ENCODE assay signal across 1 cellular context in the genomic region with DNA sequence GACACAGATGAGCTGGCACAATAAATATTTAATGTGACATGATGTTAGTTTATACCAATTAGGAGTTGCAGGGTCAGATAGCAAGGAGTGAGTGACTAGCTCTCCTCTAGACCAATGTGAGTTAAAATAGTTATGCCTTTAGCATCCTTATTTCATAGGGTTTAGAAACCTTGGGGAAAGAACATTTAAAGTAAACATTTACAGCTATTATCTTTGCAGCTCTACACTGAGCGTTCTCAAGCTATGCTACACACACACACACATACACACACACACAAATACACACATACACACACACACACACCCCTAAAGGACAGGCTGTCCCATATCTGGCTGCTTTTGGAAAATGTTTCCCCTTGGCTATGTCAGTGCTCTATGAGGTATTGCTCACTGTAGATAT.
TF ChIP-seq lines count a peak whose summit lies in the region.

No MANE protein-coding gene starts in this region.

TF ChIP-seq in HepG2, 621 proteins besides CTCF, POLR2A, EP300 and RAD21 (continued from another document):
- TF ChIP-seq, protein P1, sequence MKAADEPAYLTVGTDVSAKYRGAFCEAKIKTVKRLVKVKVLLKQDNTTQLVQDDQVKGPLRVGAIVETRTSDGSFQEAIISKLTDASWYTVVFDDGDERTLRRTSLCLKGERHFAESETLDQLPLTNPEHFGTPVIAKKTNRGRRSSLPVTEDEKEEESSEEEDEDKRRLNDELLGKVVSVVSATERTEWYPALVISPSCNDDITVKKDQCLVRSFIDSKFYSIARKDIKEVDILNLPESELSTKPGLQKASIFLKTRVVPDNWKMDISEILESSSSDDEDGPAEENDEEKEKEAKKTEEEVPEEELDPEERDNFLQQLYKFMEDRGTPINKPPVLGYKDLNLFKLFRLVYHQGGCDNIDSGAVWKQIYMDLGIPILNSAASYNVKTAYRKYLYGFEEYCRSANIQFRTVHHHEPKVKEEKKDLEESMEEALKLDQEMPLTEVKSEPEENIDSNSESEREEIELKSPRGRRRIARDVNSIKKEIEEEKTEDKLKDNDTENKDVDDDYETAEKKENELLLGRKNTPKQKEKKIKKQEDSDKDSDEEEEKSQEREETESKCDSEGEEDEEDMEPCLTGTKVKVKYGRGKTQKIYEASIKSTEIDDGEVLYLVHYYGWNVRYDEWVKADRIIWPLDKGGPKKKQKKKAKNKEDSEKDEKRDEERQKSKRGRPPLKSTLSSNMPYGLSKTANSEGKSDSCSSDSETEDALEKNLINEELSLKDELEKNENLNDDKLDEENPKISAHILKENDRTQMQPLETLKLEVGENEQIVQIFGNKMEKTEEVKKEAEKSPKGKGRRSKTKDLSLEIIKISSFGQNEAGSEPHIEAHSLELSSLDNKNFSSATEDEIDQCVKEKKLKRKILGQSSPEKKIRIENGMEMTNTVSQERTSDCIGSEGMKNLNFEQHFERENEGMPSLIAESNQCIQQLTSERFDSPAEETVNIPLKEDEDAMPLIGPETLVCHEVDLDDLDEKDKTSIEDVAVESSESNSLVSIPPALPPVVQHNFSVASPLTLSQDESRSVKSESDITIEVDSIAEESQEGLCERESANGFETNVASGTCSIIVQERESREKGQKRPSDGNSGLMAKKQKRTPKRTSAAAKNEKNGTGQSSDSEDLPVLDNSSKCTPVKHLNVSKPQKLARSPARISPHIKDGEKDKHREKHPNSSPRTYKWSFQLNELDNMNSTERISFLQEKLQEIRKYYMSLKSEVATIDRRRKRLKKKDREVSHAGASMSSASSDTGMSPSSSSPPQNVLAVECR (CRISPR knock-in tag; IDR thresholded peaks at IDR 0.05; ENCODE audit: borderline replicate concordance), result no peak
- TF ChIP-seq ZNF724P (CRISPR knock-in tag; IDR thresholded peaks at IDR 0.05; ENCODE audit: borderline replicate concordance), result no peak
- TF ChIP-seq JUND (CRISPR knock-in tag; IDR thresholded peaks at IDR 0.05), result no peak
- TF ChIP-seq ZNF251 (CRISPR knock-in tag; IDR thresholded peaks at IDR 0.05), result no peak
- TF ChIP-seq ZKSCAN8 (CRISPR knock-in tag; IDR thresholded peaks at IDR 0.05; ENCODE audit: borderline replicate concordance), result no peak
- TF ChIP-seq ZNF232 (CRISPR knock-in tag; IDR thresholded peaks at IDR 0.05; ENCODE audit: borderline replicate concordance), result no peak
- TF ChIP-seq HMG20B (CRISPR knock-in tag; conservative IDR thresholded peaks at IDR 0.05), result no peak
- TF ChIP-seq, protein P2, sequence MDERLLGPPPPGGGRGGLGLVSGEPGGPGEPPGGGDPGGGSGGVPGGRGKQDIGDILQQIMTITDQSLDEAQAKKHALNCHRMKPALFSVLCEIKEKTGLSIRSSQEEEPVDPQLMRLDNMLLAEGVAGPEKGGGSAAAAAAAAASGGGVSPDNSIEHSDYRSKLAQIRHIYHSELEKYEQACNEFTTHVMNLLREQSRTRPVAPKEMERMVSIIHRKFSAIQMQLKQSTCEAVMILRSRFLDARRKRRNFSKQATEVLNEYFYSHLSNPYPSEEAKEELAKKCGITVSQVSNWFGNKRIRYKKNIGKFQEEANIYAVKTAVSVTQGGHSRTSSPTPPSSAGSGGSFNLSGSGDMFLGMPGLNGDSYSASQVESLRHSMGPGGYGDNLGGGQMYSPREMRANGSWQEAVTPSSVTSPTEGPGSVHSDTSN (CRISPR knock-in tag; IDR thresholded peaks at IDR 0.05), result no peak
- TF ChIP-seq, protein P3, sequence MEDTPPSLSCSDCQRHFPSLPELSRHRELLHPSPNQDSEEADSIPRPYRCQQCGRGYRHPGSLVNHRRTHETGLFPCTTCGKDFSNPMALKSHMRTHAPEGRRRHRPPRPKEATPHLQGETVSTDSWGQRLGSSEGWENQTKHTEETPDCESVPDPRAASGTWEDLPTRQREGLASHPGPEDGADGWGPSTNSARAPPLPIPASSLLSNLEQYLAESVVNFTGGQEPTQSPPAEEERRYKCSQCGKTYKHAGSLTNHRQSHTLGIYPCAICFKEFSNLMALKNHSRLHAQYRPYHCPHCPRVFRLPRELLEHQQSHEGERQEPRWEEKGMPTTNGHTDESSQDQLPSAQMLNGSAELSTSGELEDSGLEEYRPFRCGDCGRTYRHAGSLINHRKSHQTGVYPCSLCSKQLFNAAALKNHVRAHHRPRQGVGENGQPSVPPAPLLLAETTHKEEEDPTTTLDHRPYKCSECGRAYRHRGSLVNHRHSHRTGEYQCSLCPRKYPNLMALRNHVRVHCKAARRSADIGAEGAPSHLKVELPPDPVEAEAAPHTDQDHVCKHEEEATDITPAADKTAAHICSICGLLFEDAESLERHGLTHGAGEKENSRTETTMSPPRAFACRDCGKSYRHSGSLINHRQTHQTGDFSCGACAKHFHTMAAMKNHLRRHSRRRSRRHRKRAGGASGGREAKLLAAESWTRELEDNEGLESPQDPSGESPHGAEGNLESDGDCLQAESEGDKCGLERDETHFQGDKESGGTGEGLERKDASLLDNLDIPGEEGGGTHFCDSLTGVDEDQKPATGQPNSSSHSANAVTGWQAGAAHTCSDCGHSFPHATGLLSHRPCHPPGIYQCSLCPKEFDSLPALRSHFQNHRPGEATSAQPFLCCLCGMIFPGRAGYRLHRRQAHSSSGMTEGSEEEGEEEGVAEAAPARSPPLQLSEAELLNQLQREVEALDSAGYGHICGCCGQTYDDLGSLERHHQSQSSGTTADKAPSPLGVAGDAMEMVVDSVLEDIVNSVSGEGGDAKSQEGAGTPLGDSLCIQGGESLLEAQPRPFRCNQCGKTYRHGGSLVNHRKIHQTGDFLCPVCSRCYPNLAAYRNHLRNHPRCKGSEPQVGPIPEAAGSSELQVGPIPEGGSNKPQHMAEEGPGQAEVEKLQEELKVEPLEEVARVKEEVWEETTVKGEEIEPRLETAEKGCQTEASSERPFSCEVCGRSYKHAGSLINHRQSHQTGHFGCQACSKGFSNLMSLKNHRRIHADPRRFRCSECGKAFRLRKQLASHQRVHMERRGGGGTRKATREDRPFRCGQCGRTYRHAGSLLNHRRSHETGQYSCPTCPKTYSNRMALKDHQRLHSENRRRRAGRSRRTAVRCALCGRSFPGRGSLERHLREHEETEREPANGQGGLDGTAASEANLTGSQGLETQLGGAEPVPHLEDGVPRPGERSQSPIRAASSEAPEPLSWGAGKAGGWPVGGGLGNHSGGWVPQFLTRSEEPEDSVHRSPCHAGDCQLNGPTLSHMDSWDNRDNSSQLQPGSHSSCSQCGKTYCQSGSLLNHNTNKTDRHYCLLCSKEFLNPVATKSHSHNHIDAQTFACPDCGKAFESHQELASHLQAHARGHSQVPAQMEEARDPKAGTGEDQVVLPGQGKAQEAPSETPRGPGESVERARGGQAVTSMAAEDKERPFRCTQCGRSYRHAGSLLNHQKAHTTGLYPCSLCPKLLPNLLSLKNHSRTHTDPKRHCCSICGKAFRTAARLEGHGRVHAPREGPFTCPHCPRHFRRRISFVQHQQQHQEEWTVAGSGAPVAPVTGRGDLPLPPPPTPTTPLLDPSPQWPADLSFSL (CRISPR knock-in tag; IDR thresholded peaks at IDR 0.05), result no peak
- no peak for TF ChIP-seq RARA (CRISPR knock-in tag; IDR thresholded peaks at IDR 0.05)
- TF ChIP-seq, protein P4, sequence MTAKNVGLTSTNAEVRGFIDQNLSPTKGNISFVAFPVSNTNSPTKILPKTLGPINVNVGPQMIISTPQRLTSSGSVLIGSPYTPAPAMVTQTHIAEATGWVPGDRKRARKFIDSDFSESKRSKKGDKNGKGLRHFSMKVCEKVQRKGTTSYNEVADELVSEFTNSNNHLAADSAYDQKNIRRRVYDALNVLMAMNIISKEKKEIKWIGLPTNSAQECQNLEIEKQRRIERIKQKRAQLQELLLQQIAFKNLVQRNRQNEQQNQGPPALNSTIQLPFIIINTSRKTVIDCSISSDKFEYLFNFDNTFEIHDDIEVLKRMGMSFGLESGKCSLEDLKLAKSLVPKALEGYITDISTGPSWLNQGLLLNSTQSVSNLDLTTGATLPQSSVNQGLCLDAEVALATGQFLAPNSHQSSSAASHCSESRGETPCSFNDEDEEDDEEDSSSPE (CRISPR knock-in tag; IDR thresholded peaks at IDR 0.05), result no peak
